ENCODE assay signal across 25 cellular contexts in genomic region chr3:110530902-110531301, GRCh38.
DNase-seq lines count a peak whose midpoint lies in the region; ATAC-seq, FAIRE-seq and TF ChIP-seq lines count a peak whose summit lies in the region.
"Had no signal": no experiment of that assay in that cellular context is flagged by ENCODE, and none has a peak within 500 bp of the region (broad histone marks: within the 10 kb centered on the region; RNA-seq: fewer than 3 reads in every experiment).

No MANE protein-coding gene starts in this region.

- no peak for DNase-seq in K562 (ENCODE audit: extremely low read depth in 1 of 4, low spot score in 3 of 4)
- peak; percentile 13 for DNase-seq in endothelial cell of umbilical vein (ENCODE audit: low read depth, low spot score)
- DNase-seq in smooth muscle cell (lab: John Stamatoyannopoulos, UW; ENCODE audit: unreplicated experiment): no peak
- no peak for DNase-seq in activated T-helper 1 cell treated with anti-CD3 and anti-CD28 coated beads, Interleukin-12 subunit alpha, Interleukin-12 subunit beta, Interleukin-2, Interleukin-4 antibody, amounts not matched to agents 30 ng/mL and 10 ng/mL and 1 ng/mL, durations not matched to agents 14 hours and 24 hours and 36 hours (ENCODE audit: low spot score)
- no peak for DNase-seq in AG20443 (ENCODE audit: low spot score)
- no peak for DNase-seq in SIG-M5 (lab: John Stamatoyannopoulos, UW)
- DNase-seq: 8988T; ACHN; AML-193; Caco-2; Calu3; CD4-positive, alpha-beta T cell; CD8-positive, alpha-beta T cell; DMS79; DND-41; EL; GDM1 had no signal

- intact Hi-C loops in K562 (cut with micrococcal nuclease): no loop called here
- intact Hi-C loops in endothelial cell of umbilical vein (cut with micrococcal nuclease): no loop called here
- intact Hi-C loops in activated T-helper 1 cell treated with anti-CD3 and anti-CD28 coated beads, Interleukin-12 subunit alpha, Interleukin-12 subunit beta, Interleukin-2, Interleukin-4 antibody, amounts not matched to agents 30 ng/mL and 10 ng/mL and 1 ng/mL, durations not matched to agents 14 hours and 24 hours and 36 hours (cut with micrococcal nuclease): no loop called here

- no peak overlapping the region for H2AFZ ChIP-seq in K562 (ENCODE audit: low read depth, low read length)
- H2AFZ ChIP-seq in endothelial cell of umbilical vein (ENCODE audit: low read depth, low read length): no peak overlapping the region
- H2AFZ ChIP-seq in smooth muscle cell (ENCODE audit: low read depth): peak overlapping the region; percentile 30

- in situ Hi-C loops in K562 (cut with MboI): no loop called here

- H3K36me3 ChIP-seq in K562 (ENCODE audit: control insufficient read depth, insufficient read depth, low read length) (peaks cover 34% of the 10 kb centered on the region; the same call in 2 of the 3 replicates), endothelial cell of umbilical vein (ENCODE audit: control insufficient read depth in 2 of 2, extremely low read depth in 1 of 2, insufficient read depth in 2 of 2, low read length in 2 of 2) (no peaks in the 10 kb centered on the region), smooth muscle cell (ENCODE audit: low read depth) (no peaks in the 10 kb centered on the region)
- H3K36me3 ChIP-seq: BLaER1 treated with 17β-estradiol and CSF1 and Interleukin-3, amounts not matched to agents 10 nM and 100 nM had no signal

- no peaks in the 10 kb centered on the region for H3K27me3 Mint-ChIP-seq in activated T-helper 1 cell treated with anti-CD3 and anti-CD28 coated beads, Interleukin-12 subunit alpha, Interleukin-12 subunit beta, Interleukin-2, Interleukin-4 antibody, amounts not matched to agents 30 ng/mL and 10 ng/mL and 1 ng/mL, durations not matched to agents 14 hours and 24 hours and 36 hours (ENCODE audit: insufficient read depth)
- H3K27me3 Mint-ChIP-seq: B cell had no signal

- no peaks in the 10 kb centered on the region for H3K36me3 Mint-ChIP-seq in activated T-helper 1 cell treated with anti-CD3 and anti-CD28 coated beads, Interleukin-12 subunit alpha, Interleukin-12 subunit beta, Interleukin-2, Interleukin-4 antibody, amounts not matched to agents 30 ng/mL and 10 ng/mL and 1 ng/mL, durations not matched to agents 14 hours and 24 hours and 36 hours (ENCODE audit: low read depth)
- H3K36me3 Mint-ChIP-seq: CD8-positive, alpha-beta T cell had no signal

- H3K9me1 ChIP-seq in K562 (ENCODE audit: control insufficient read depth, insufficient read depth, low read length) (no peaks in the 10 kb centered on the region), endothelial cell of umbilical vein (replicated peaks; ENCODE audit: control insufficient read depth, extremely low read depth, insufficient read depth, low read length) (no peaks in the 10 kb centered on the region)

- FAIRE-seq in K562 (lab: Jason Lieb, UNC): no peak
- FAIRE-seq in endothelial cell of umbilical vein (lab: Jason Lieb, UNC): no peak
- FAIRE-seq: A204.1, D721Med, GM12878, GM12892, GM18507 had no signal

- H3F3A ChIP-seq in smooth muscle cell (ENCODE audit: low read depth): peaks cover 20% of the 10 kb centered on the region

- dilution Hi-C loops in endothelial cell of umbilical vein (cut with MboI; ENCODE audit: extremely low pct_ligation_motif_present, low sequenced_read_pairs): no loop called here

- CTCF ChIA-PET in K562 (lab: Yijun Ruan, JAX; ENCODE audit: low intra/inter-chr PET ratio) (no interaction called here), endothelial cell of umbilical vein (lab: Charles Lee) (interaction anchor here (1.0 to 1.4 kb wide), 2 partner anchors 37 to 262 kb away, joined by 3 to 4 read pairs; no protein-coding TSS in a partner anchor)

- H3K4me1 ChIP-seq in K562 (replicated peaks in 1 of 2; ENCODE audit: control insufficient read depth in 2 of 2, insufficient read depth in 2 of 2, low read length in 2 of 2) (peaks cover 0 to 24% of the 10 kb centered on the region in 2 experiments; a peak in 3 of 5 replicates), endothelial cell of umbilical vein (ENCODE audit: control insufficient read depth, extremely low read depth, insufficient read depth, low read length) (peaks cover 29% of the 10 kb centered on the region), smooth muscle cell (ENCODE audit: low read depth) (peaks cover 9% of the 10 kb centered on the region)
- H3K4me1 ChIP-seq: BLaER1 treated with 17β-estradiol and CSF1 and Interleukin-3, amounts not matched to agents 10 nM and 100 nM had no signal

- BruUV-seq in K562 (replicated peaks; lab: Mats Ljungman, UMichigan) (no TSS peak), endothelial cell of umbilical vein (replicated peaks; lab: Mats Ljungman, UMichigan) (no TSS peak)

- peaks cover 3% of the 10 kb centered on the region for H3K9me3 ChIP-seq in K562 (replicated peaks; ENCODE audit: control insufficient read depth, insufficient read depth, low read depth, low read length)
- no peaks in the 10 kb centered on the region for H3K9me3 ChIP-seq in endothelial cell of umbilical vein (replicated peaks; ENCODE audit: control insufficient read depth, insufficient read depth, low read length)
- no peaks in the 10 kb centered on the region for H3K9me3 ChIP-seq in smooth muscle cell (replicated peaks; ENCODE audit: low read depth)
- H3K9me3 ChIP-seq: BLaER1 treated with 17β-estradiol and CSF1 and Interleukin-3, amounts not matched to agents 10 nM and 100 nM; Caco-2 had no signal

- TF ChIP-seq POLR2A in K562 (conservative IDR thresholded peaks at IDR 0.05) (no peak), endothelial cell of umbilical vein (IDR thresholded peaks at IDR 0.05; ENCODE audit: low read depth, low read length) (no peak)

- H3K9me3 Mint-ChIP-seq in activated T-helper 1 cell treated with anti-CD3 and anti-CD28 coated beads, Interleukin-12 subunit alpha, Interleukin-12 subunit beta, Interleukin-2, Interleukin-4 antibody, amounts not matched to agents 30 ng/mL and 10 ng/mL and 1 ng/mL, durations not matched to agents 14 hours and 24 hours and 36 hours: no peaks in the 10 kb centered on the region
- H3K9me3 Mint-ChIP-seq: CD4-positive, alpha-beta T cell; CD8-positive, alpha-beta T cell had no signal

- no peak overlapping the region for H3K4me3 ChIP-seq in K562
- H3K4me3 ChIP-seq in endothelial cell of umbilical vein (replicated peaks in 1 of 3; ENCODE audit: insufficient read depth in 1 of 3, low read depth in 1 of 3, low read length in 3 of 3): no peak overlapping the region
- H3K4me3 ChIP-seq in smooth muscle cell: no peak overlapping the region
- H3K4me3 ChIP-seq: BLaER1 treated with 17β-estradiol and CSF1 and Interleukin-3, amounts not matched to agents 10 nM and 100 nM; GM12878 had no signal

- H3K27me3 ChIP-seq in K562 (ENCODE audit: control insufficient read depth in 2 of 2, insufficient read depth in 2 of 2, low read length in 2 of 2): no peaks in the 10 kb centered on the region
- no peaks in the 10 kb centered on the region for H3K27me3 ChIP-seq in endothelial cell of umbilical vein (ENCODE audit: control insufficient read depth in 2 of 2, insufficient read depth in 2 of 2, low read length in 2 of 2)
- no peaks in the 10 kb centered on the region for H3K27me3 ChIP-seq in smooth muscle cell (ENCODE audit: low read depth)
- H3K27me3 ChIP-seq: BLaER1 treated with 17β-estradiol and CSF1 and Interleukin-3, amounts not matched to agents 10 nM and 100 nM had no signal

- H3K4me2 ChIP-seq in K562 (ENCODE audit: insufficient read depth, low read length) (no peak overlapping the region), endothelial cell of umbilical vein (ENCODE audit: insufficient read depth, low read length) (no peak overlapping the region), smooth muscle cell (no peak overlapping the region)
- H3K4me2 ChIP-seq: BLaER1 treated with 17β-estradiol and CSF1 and Interleukin-3, amounts not matched to agents 10 nM and 100 nM had no signal

- no peak overlapping the region for H3K27ac Mint-ChIP-seq in activated T-helper 1 cell treated with anti-CD3 and anti-CD28 coated beads, Interleukin-12 subunit alpha, Interleukin-12 subunit beta, Interleukin-2, Interleukin-4 antibody, amounts not matched to agents 30 ng/mL and 10 ng/mL and 1 ng/mL, durations not matched to agents 14 hours and 24 hours and 36 hours
- H3K27ac Mint-ChIP-seq: B cell; CD4-positive, alpha-beta T cell; CD8-positive, alpha-beta T cell had no signal

- WGBS in K562 (ENCODE audit: insufficient coverage, low coverage, missing lambda C conversion rate): 35% methylated on average over 2 of the region's 2 CpGs
- WGBS in smooth muscle cell (ENCODE audit: low lambda C conversion rate): 30% methylated on average over 2 of the region's 2 CpGs

- POLR2A ChIA-PET in K562 (lab: Yijun Ruan, JAX): no interaction called here
- POLR2A ChIA-PET in endothelial cell of umbilical vein (lab: Charles Lee): no interaction called here

- ATAC-seq in K562: no peak
- ATAC-seq: CD8-positive, alpha-beta T cell; GM12878 had no signal

- no peaks in the 10 kb centered on the region for H3K4me1 Mint-ChIP-seq in activated T-helper 1 cell treated with anti-CD3 and anti-CD28 coated beads, Interleukin-12 subunit alpha, Interleukin-12 subunit beta, Interleukin-2, Interleukin-4 antibody, amounts not matched to agents 30 ng/mL and 10 ng/mL and 1 ng/mL, durations not matched to agents 14 hours and 24 hours and 36 hours (ENCODE audit: low read depth)
- H3K4me1 Mint-ChIP-seq: B cell had no signal

- H3K27ac ChIP-seq in K562 (ENCODE audit: extremely low read depth, low read depth, low read length) (no peak overlapping the region), endothelial cell of umbilical vein (ENCODE audit: insufficient read depth, low read depth, low read length) (no peak overlapping the region), smooth muscle cell (ENCODE audit: low read depth) (no peak overlapping the region)
- H3K27ac ChIP-seq: BLaER1 treated with 17β-estradiol and CSF1 and Interleukin-3, amounts not matched to agents 10 nM and 100 nM; C4-2B had no signal

- TF ChIP-seq EP300 in K562 (IDR thresholded peaks at IDR 0.05; ENCODE audit: low read length): no peak

- no peaks in the 10 kb centered on the region for H4K20me1 ChIP-seq in K562 (replicated peaks; ENCODE audit: control insufficient read depth, insufficient read depth, low read length)
- no peaks in the 10 kb centered on the region for H4K20me1 ChIP-seq in endothelial cell of umbilical vein (replicated peaks; ENCODE audit: control insufficient read depth, extremely low read depth, insufficient read depth, low read length)
- no peaks in the 10 kb centered on the region for H4K20me1 ChIP-seq in smooth muscle cell (ENCODE audit: low read depth)
- H4K20me1 ChIP-seq: BLaER1 treated with 17β-estradiol and CSF1 and Interleukin-3, amounts not matched to agents 10 nM and 100 nM had no signal

- no peak for TF ChIP-seq RAD21 in K562 (CRISPR knock-in tag; conservative IDR thresholded peaks at IDR 0.05 in 1 of 2, IDR thresholded peaks at IDR 0.05 in 1 of 2)

- H3K4me3 Mint-ChIP-seq in activated T-helper 1 cell treated with anti-CD3 and anti-CD28 coated beads, Interleukin-12 subunit alpha, Interleukin-12 subunit beta, Interleukin-2, Interleukin-4 antibody, amounts not matched to agents 30 ng/mL and 10 ng/mL and 1 ng/mL, durations not matched to agents 14 hours and 24 hours and 36 hours: no peak overlapping the region
- H3K4me3 Mint-ChIP-seq: B cell; CD4-positive, alpha-beta T cell; CD8-positive, alpha-beta T cell had no signal

- TF ChIP-seq CTCF in K562 (IDR thresholded peaks at IDR 0.05 in 2 of 3, conservative IDR thresholded peaks at IDR 0.05 in 1 of 3; ENCODE audit: insufficient read depth in 2 of 3, low read depth in 1 of 3, low read length in 3 of 3): no peak
- no peak for TF ChIP-seq CTCF in endothelial cell of umbilical vein (IDR thresholded peaks at IDR 0.05; ENCODE audit: extremely low read depth in 1 of 2, insufficient read depth in 1 of 2, low read depth in 1 of 2, low read length in 2 of 2)
- no peak for TF ChIP-seq CTCF in smooth muscle cell (IDR thresholded peaks at IDR 0.05; ENCODE audit: borderline replicate concordance, insufficient read depth, poor library complexity, severe bottlenecking)

- peaks cover 40% of the 10 kb centered on the region for H3K79me2 ChIP-seq in K562 (ENCODE audit: control insufficient read depth, insufficient read depth, low read length)
- no peaks in the 10 kb centered on the region for H3K79me2 ChIP-seq in endothelial cell of umbilical vein (ENCODE audit: control insufficient read depth, insufficient read depth, low read length)
- H3K79me2 ChIP-seq in smooth muscle cell (ENCODE audit: low read depth): no peaks in the 10 kb centered on the region

- no peak overlapping the region for H3K9ac ChIP-seq in K562 (ENCODE audit: insufficient read depth in 1 of 2, low read depth in 2 of 2, low read length in 2 of 2)
- no peak overlapping the region for H3K9ac ChIP-seq in endothelial cell of umbilical vein (replicated peaks; ENCODE audit: extremely low read depth, insufficient read depth, low read length)
- H3K9ac ChIP-seq in smooth muscle cell (ENCODE audit: low read depth): no peak overlapping the region
- H3K9ac ChIP-seq: BLaER1 treated with 17β-estradiol and CSF1 and Interleukin-3, amounts not matched to agents 10 nM and 100 nM had no signal
